ENCODE assay signal across 8 cellular contexts in genomic region chr7:4641667-4642467, GRCh38. TPM values are rescaled to one million over a fixed set of nuclear protein-coding genes. Genes with fewer than 3 reads are reported as not detected.
A peak's percentile ranks its signal among the peaks of the same experiment; 100 is the strongest.
DNase-seq lines count a peak whose midpoint lies in the region; ATAC-seq and TF ChIP-seq lines count a peak whose summit lies in the region.

No MANE protein-coding gene starts in this region.

- H3K4me2 ChIP-seq in mammary epithelial cell (ENCODE audit: insufficient read depth, low read depth, low read length) = peak overlapping the region; percentile 99

- H3K36me3 ChIP-seq in mammary epithelial cell (ENCODE audit: insufficient read depth, low read length) = no peaks in the 10 kb centered on the region

- CTCF ChIA-PET in mammary epithelial cell (lab: Charles Lee; ENCODE audit: low non-redundant PET) = no interaction called here

- peak overlapping the region; percentile 51 for H3K9ac ChIP-seq in mammary epithelial cell (ENCODE audit: insufficient read depth, low read length)

- no peaks in the 10 kb centered on the region for H3K9me3 ChIP-seq in mammary epithelial cell (replicated peaks; ENCODE audit: insufficient read depth, low read length)

- peaks cover 6% of the 10 kb centered on the region for H3K4me1 ChIP-seq in mammary epithelial cell (ENCODE audit: insufficient read depth, low read length)

- in situ Hi-C loops in ACHN (cut with HindIII; ENCODE audit: low pct_ligation_motif_present, low pct_unique_long_range_greater_than_20kb, low sequenced_read_pairs) = no loop called here
- in situ Hi-C loops in mammary epithelial cell (cut with MboI; ENCODE audit: low sequenced_read_pairs in 2 of 2) = loop anchor here in 1 of 2 donors (25.0 kb wide), 1 partner anchor 1780 kb away; no protein-coding TSS in a partner anchor

- ATAC-seq in HG03064 (IDR thresholded peaks at IDR 0.05; ENCODE audit: low read depth, unreplicated experiment) = peak; percentile 79

- TF ChIP-seq CTCF in VCaP (conservative IDR thresholded peaks at IDR 0.05) (peak; percentile 66), mammary epithelial cell (conservative IDR thresholded peaks at IDR 0.05 in 1 of 2, IDR thresholded peaks at IDR 0.05 in 1 of 2; ENCODE audit: extremely low read depth in 1 of 2, insufficient read depth in 1 of 2, low read depth in 1 of 2, low read length in 2 of 2) (peak; percentile 27 to 49)

- peak; percentile 97 for TF ChIP-seq POLR2A in GM18526 (IDR thresholded peaks at IDR 0.05; ENCODE audit: extremely low read depth, insufficient read length)

- WGBS in mammary epithelial cell (ENCODE audit: low coverage, missing lambda C conversion rate) = 3% methylated on average over 21 of the region's 103 CpGs

- BruUV-seq in mammary epithelial cell (replicated peaks; lab: Mats Ljungman, UMichigan) = no TSS peak

- peak overlapping the region; percentile 87 for H3K27ac ChIP-seq in VCaP
- peak overlapping the region; percentile 48 for H3K27ac ChIP-seq in mammary epithelial cell (ENCODE audit: insufficient read depth, low read depth, low read length)

- peak overlapping the region; percentile 93 for H2AFZ ChIP-seq in mammary epithelial cell (ENCODE audit: low read depth, low read length)

- intact Hi-C loops in mammary epithelial cell (cut with micrococcal nuclease) = loop anchor here (1.0 kb wide), 3 partner anchors 42 to 112 kb away; no protein-coding TSS in a partner anchor

- no peaks in the 10 kb centered on the region for H3K79me2 ChIP-seq in mammary epithelial cell (ENCODE audit: insufficient read depth, low read length)

- peak overlapping the region; percentile 77 to 93 (median 81) for H3K4me3 ChIP-seq in mammary epithelial cell (replicated peaks in 1 of 3; ENCODE audit: insufficient read depth in 1 of 3, low read depth in 2 of 3, low read length in 3 of 3)

- H4K20me1 ChIP-seq in mammary epithelial cell (ENCODE audit: insufficient read depth, low read length) = no peaks in the 10 kb centered on the region

- dilution Hi-C loops in mammary epithelial cell (cut with HindIII; ENCODE audit: low sequenced_read_pairs) = no loop called here

- H3K27me3 ChIP-seq in mammary epithelial cell (ENCODE audit: insufficient read depth, low read length) = no peaks in the 10 kb centered on the region

- DNase-seq in ACHN (peak; percentile 98), NCI-H2107 treated with DMSO at 0.1 percent for 48 hours (lab: John Stamatoyannopoulos, UW; ENCODE audit: unreplicated experiment) (peak; percentile 84), mammary epithelial cell (peak; percentile 83), islet precursor cell (peak; percentile 94)
- peak; percentile 86 to 95 (median 94) for DNase-seq in stimulated activated CD4-positive, alpha-beta T cell treated with anti-CD3 and anti-CD28 coated beads, Interleukin-12 subunit alpha, Interleukin-12 subunit beta, amount 100 ng/mL, for 48 hours (ENCODE audit: low read depth in 2 of 3, low spot score in 1 of 3)

RNA-seq across cellular contexts. Expression of gene FOXK1, which starts 40.2 kb away (rescaled TPM):
- 10 to 100 TPM; 32.7 to 48.2 TPM for total RNA-seq in mammary epithelial cell
- 10.2 TPM for polyA plus RNA-seq in mammary epithelial cell
- 46.5 TPM for polyA minus RNA-seq in mammary epithelial cell

Comparison
In these comparisons a context has a peak if more than half of its experiments do, and no peak if none do; other contexts are left out.
1. Peak in every context shown above with its lines: DNase-seq, ATAC-seq, H3K4me3 ChIP-seq and H3K27ac ChIP-seq.